Comparison of ENCODE assay signal across 11 cellular contexts in genomic region chr5:180343846-180344327, GRCh38. TPM values are rescaled to one million over a fixed set of nuclear protein-coding genes. Genes with fewer than 3 reads are reported as not detected.
DNase-seq lines count a peak whose midpoint lies in the region; ATAC-seq and TF ChIP-seq lines count a peak whose summit lies in the region.
"Had no signal": no experiment of that assay in that cellular context is flagged by ENCODE, and none has a peak within 500 bp of the region (broad histone marks: within the 10 kb centered on the region; RNA-seq: fewer than 3 reads in every experiment).

No MANE protein-coding gene starts in this region.

- 46% methylated on average over 6 of the region's 6 CpGs for WGBS in SK-N-SH (ENCODE audit: low lambda C conversion rate)
- WGBS in tibial nerve, 2 donors: 62 to 72% methylated on average over 6 of the region's 6 CpGs

- H3K9ac ChIP-seq in SK-N-SH (no peak overlapping the region), iPS-20b (ENCODE audit: low read depth, low read length) (peak overlapping the region; percentile 54)

- H4K20me1 ChIP-seq in SK-N-SH (ENCODE audit: insufficient read depth): no peaks in the 10 kb centered on the region

- no peak for TF ChIP-seq RAD21 in SK-N-SH (IDR thresholded peaks at IDR 0.05; ENCODE audit: low read length)

- DNase-seq in SK-N-SH (peak; percentile 60), brain microvascular endothelial cell (no peak), tibial nerve (ENCODE audit: low spot score in 2 of 2) (peak; percentile 50 to 73), NCI-H146 (lab: John Stamatoyannopoulos, UW) (no peak)
- no peak for DNase-seq in activated CD4-positive, alpha-beta T cell treated with anti-CD3 and anti-CD28 coated beads, Interleukin-2, amount 50 U/mL, for 1 hour
- DNase-seq: activated B cell treated with CpG ODN at 0.5 μM for 24 hours; activated naive CD8-positive, alpha-beta T cell treated with anti-CD3 and anti-CD28 coated beads, Interleukin-2, amount 50 U/mL, for 24 hours had no signal

- H3K79me2 ChIP-seq in SK-N-SH (ENCODE audit: insufficient read depth): no peaks in the 10 kb centered on the region

- H3K9me3 ChIP-seq in SK-N-SH (no peaks in the 10 kb centered on the region), iPS-20b (ENCODE audit: insufficient read depth, low read depth, low read length) (no peaks in the 10 kb centered on the region), tibial nerve (no peaks in the 10 kb centered on the region)

- CTCF ChIA-PET in SK-N-SH (lab: Yijun Ruan, JAX): interaction anchor here (1.0 to 10.1 kb wide), 7 partner anchors 12 to 182 kb away, joined by 3 to 89 read pairs (median 6); partner anchors contain the start of gene RASGEF1C

- H2AFZ ChIP-seq in SK-N-SH (ENCODE audit: low read depth): no peak overlapping the region

- H3K4me1 ChIP-seq in SK-N-SH (ENCODE audit: control insufficient read depth in 1 of 2, insufficient read depth in 2 of 2, low read depth in 1 of 2, low read length in 1 of 2): peaks cover 0 to 21% of the 10 kb centered on the region in 2 experiments; a peak in 1 of 4 replicates
- peaks cover 56% of the 10 kb centered on the region for H3K4me1 ChIP-seq in iPS-20b (ENCODE audit: insufficient read depth, low read length)
- peaks cover 0 to 43% (median 3%) of the 10 kb centered on the region in 4 donors for H3K4me1 ChIP-seq in tibial nerve

- no peak for TF ChIP-seq EP300 in SK-N-SH (IDR thresholded peaks at IDR 0.05; ENCODE audit: borderline replicate concordance in 1 of 2, low read depth in 1 of 2, low read length in 1 of 2)
- TF ChIP-seq EP300 in tibial nerve (IDR thresholded peaks at IDR 0.05): peak in 1 of 2 donors; percentile 8

- TF ChIP-seq CTCF in SK-N-SH (IDR thresholded peaks at IDR 0.05): no peak
- TF ChIP-seq CTCF in brain microvascular endothelial cell (IDR thresholded peaks at IDR 0.05; ENCODE audit: low read depth, low read length, missing control alignments): no peak
- no peak for TF ChIP-seq CTCF in tibial nerve (IDR thresholded peaks at IDR 0.05)

- H3K36me3 ChIP-seq in SK-N-SH (replicated peaks in 1 of 2; ENCODE audit: control insufficient read depth in 1 of 2, insufficient read depth in 2 of 2, low read length in 1 of 2): no peaks in the 10 kb centered on the region
- H3K36me3 ChIP-seq in brain microvascular endothelial cell (replicated peaks): no peaks in the 10 kb centered on the region
- H3K36me3 ChIP-seq in iPS-20b (ENCODE audit: insufficient read depth, low read depth, low read length): peaks cover 4% of the 10 kb centered on the region; the same call in 1 of the 2 replicates
- peaks cover 0 to under 1% (median 0%) of the 10 kb centered on the region in 3 donors for H3K36me3 ChIP-seq in tibial nerve

- H3K4me2 ChIP-seq in SK-N-SH: no peak overlapping the region

- no peak for TF ChIP-seq POLR2A in tibial nerve (IDR thresholded peaks at IDR 0.05)

- no peaks in the 10 kb centered on the region for H3K9me2 ChIP-seq in SK-N-SH

- H3K27ac ChIP-seq in SK-N-SH (ENCODE audit: low read depth in 2 of 2, low read length in 1 of 2) (peak overlapping the region in 1 of 2 experiments; percentile 11; a peak in 1 of 4 replicates), brain microvascular endothelial cell (peak overlapping the region; percentile 65), iPS-20b (ENCODE audit: low read length) (peak overlapping the region; percentile 88), tibial nerve (peak overlapping the region in 1 of 4 donors; percentile 29)

- POLR2A ChIA-PET in SK-N-SH (lab: Yijun Ruan, JAX): no interaction called here

- H3K27me3 ChIP-seq in SK-N-SH (ENCODE audit: insufficient read depth): no peaks in the 10 kb centered on the region
- no peaks in the 10 kb centered on the region for H3K27me3 ChIP-seq in brain microvascular endothelial cell (replicated peaks)
- no peaks in the 10 kb centered on the region for H3K27me3 ChIP-seq in iPS-20b (ENCODE audit: insufficient read depth, low read length)
- H3K27me3 ChIP-seq in tibial nerve: no peaks in the 10 kb centered on the region

- H3K4me3 ChIP-seq in SK-N-SH (ENCODE audit: low read depth in 2 of 2, low read length in 1 of 2) (no peak overlapping the region), brain microvascular endothelial cell (ENCODE audit: low read depth, low read length) (no peak overlapping the region), iPS-20b (ENCODE audit: low read length) (peak overlapping the region; percentile 53; the same call in 1 of the 2 replicates), tibial nerve (no peak overlapping the region)

- in situ Hi-C loops in brain microvascular endothelial cell (cut with HindIII; ENCODE audit: low pct_ligation_motif_present, low sequenced_read_pairs): no loop called here

- no peaks in the 10 kb centered on the region for H3F3A ChIP-seq in SK-N-SH (replicated peaks; ENCODE audit: insufficient read depth)

- no peak for ATAC-seq in SK-N-SH treated with all-trans-retinoic acid at 6 μM for 48 hours
- no peak for ATAC-seq in HG02623 (IDR thresholded peaks at IDR 0.05; ENCODE audit: unreplicated experiment)
- ATAC-seq: activated naive CD8-positive, alpha-beta T cell treated with anti-CD3 and anti-CD28 coated beads, Interleukin-2, amount 50 U/mL, for 24 hours; natural killer cell treated with Interleukin-12 subunit alpha and Interleukin-12 subunit beta and Interleukin-15 and Interleukin-18, amount 100 ng/mL, for 72 hours had no signal

TF ChIP-seq in SK-N-SH, 30 proteins besides CTCF, POLR2A, EP300 and RAD21:
- TF ChIP-seq MXI1 (IDR thresholded peaks at IDR 0.05; ENCODE audit: low read depth, low read length) (peak; percentile 90), SIN3A (IDR thresholded peaks at IDR 0.05; ENCODE audit: borderline replicate concordance, low read depth, low read length) (no peak)

TF ChIP-seq in SK-N-SH treated with all-trans-retinoic acid at 6 μM for 48 hours, 23 proteins besides CTCF, POLR2A, EP300 and RAD21 (continues in another document):
- TF ChIP-seq BACH2 (CRISPR knock-in tag; IDR thresholded peaks at IDR 0.05; ENCODE audit: borderline replicate concordance): no peak
- no peak for TF ChIP-seq ZC3H10 (CRISPR knock-in tag; IDR thresholded peaks at IDR 0.05)
- TF ChIP-seq OSR1 (CRISPR knock-in tag; IDR thresholded peaks at IDR 0.05): no peak
- no peak for TF ChIP-seq ISL1 (CRISPR knock-in tag; IDR thresholded peaks at IDR 0.05)
- TF ChIP-seq CSRNP3 (CRISPR knock-in tag; IDR thresholded peaks at IDR 0.05): no peak
- TF ChIP-seq, protein P1, sequence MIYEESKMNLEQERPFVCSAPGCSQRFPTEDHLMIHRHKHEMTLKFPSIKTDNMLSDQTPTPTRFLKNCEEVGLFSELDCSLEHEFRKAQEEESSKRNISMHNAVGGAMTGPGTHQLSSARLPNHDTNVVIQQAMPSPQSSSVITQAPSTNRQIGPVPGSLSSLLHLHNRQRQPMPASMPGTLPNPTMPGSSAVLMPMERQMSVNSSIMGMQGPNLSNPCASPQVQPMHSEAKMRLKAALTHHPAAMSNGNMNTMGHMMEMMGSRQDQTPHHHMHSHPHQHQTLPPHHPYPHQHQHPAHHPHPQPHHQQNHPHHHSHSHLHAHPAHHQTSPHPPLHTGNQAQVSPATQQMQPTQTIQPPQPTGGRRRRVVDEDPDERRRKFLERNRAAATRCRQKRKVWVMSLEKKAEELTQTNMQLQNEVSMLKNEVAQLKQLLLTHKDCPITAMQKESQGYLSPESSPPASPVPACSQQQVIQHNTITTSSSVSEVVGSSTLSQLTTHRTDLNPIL (CRISPR knock-in tag; IDR thresholded peaks at IDR 0.05; ENCODE audit: low read depth): no peak
- no peak for TF ChIP-seq ESRRG (CRISPR knock-in tag; IDR thresholded peaks at IDR 0.05)
- no peak for TF ChIP-seq SNAI2 (CRISPR knock-in tag; IDR thresholded peaks at IDR 0.05)
- no peak for TF ChIP-seq TSHZ2 (CRISPR knock-in tag; IDR thresholded peaks at IDR 0.05)
- TF ChIP-seq ZNF565 (CRISPR knock-in tag; conservative IDR thresholded peaks at IDR 0.05; ENCODE audit: low read depth): no peak

RNA-seq across cellular contexts. Expression of gene GFPT2, which starts 9.2 kb away (rescaled TPM):
- polyA plus RNA-seq in SK-N-SH (2012; rRNA removed): 8.1 and 8.9 TPM in 2 replicates
- 7.2 and 8.7 TPM in 2 replicates for polyA plus RNA-seq in SK-N-SH (2012; cell fraction: cytosol; rRNA removed)
- polyA plus RNA-seq in SK-N-SH (2012; cell fraction: nucleus; rRNA removed): 10.5 and 13.5 TPM in 2 replicates
- 10 to 100 TPM; 36.1 to 64.5 (median 49.2) TPM for total RNA-seq in tibial nerve

RNA-seq across cellular contexts. Expression of gene MAPK9, which starts 52.0 kb away (rescaled TPM):
- polyA plus RNA-seq in SK-N-SH (2012; rRNA removed): 23.9 and 26.2 TPM in 2 replicates
- 30.9 and 34.3 TPM in 2 replicates for polyA plus RNA-seq in SK-N-SH (2012; cell fraction: cytosol; rRNA removed)
- polyA plus RNA-seq in SK-N-SH (2012; cell fraction: nucleus; rRNA removed): 19.0 and 25.9 TPM in 2 replicates
- total RNA-seq in tibial nerve: 10 to 100 TPM; 21.2 to 31.2 (median 27.5) TPM

Comparison
In these comparisons a context has a peak if more than half of its experiments do, and no peak if none do; other contexts are left out.
1. DNase-seq: peak in SK-N-SH (single experiment) and tibial nerve (2 of 2); none in brain microvascular endothelial cell (single experiment), activated CD4-positive, alpha-beta T cell treated with anti-CD3 and anti-CD28 coated beads, Interleukin-2, amount 50 U/mL, for 1 hour (single experiment) and NCI-H146 (single experiment).